ENCODE assay signal across 8 cellular contexts in the genomic region with DNA sequence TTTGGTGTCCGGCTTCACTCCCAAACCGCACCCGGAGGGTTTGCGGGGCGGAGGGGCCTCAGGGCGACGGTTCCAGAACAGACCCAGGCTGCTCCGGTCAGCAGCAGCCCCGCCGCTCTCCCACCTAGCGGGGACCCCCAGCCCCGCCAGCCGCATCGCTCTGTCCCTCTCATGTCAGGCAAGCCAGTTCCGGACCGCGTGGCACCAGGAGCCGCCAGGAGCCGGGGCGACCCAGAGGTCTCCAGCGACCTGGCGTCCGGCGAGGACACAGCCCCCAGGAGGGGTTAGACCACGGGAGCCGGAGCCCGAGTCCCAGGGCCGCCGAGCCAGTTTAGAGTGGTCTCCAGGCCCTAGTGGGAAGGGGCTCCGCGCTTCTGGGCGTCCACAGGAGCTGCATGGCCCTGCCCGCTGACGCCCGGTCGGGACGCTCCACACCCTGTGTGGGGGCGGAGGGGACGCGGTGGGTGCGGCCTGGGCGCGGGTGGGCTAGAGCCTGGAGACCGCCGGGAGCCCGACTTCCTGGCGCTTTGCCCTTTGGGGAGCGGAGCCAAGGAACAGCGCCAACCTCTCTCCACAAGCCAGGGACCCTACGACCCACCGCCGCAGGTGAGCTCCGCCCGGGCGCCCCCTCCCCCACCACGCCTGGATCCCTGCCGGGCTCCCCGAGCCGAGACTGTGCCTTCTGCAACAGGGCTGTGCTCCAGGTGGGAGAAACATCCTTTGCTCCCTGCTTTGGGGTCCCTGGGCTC. TPM values are rescaled to one million over a fixed set of nuclear protein-coding genes. Genes with fewer than 3 reads are reported as not detected.
A peak's percentile ranks its signal among the peaks of the same experiment; 100 is the strongest.
DNase-seq lines count a peak whose midpoint lies in the region; ATAC-seq and TF ChIP-seq lines count a peak whose summit lies in the region.

No MANE protein-coding gene starts in this region.

- no peaks in the 10 kb centered on the region for H3K36me3 ChIP-seq in prostate gland

- TF ChIP-seq CTCF in WTC11 (IDR thresholded peaks at IDR 0.05) (no peak), prostate gland (IDR thresholded peaks at IDR 0.05) (no peak)

- peak overlapping the region; percentile 68 for H3K4me3 Mint-ChIP-seq in WTC11

- intact Hi-C loops in right cardiac atrium (cut with DNase I) = no loop called here
- intact Hi-C loops in prostate gland (cut with DNase I) = no loop called here

- 2% methylated on average over 59 of the region's 59 CpGs for WGBS in right cardiac atrium
- 4% methylated on average over 55 of the region's 59 CpGs for WGBS in prostate gland

- peak; percentile 44 for DNase-seq in ELF-1 (ENCODE audit: low read depth, low spot score)
- peak; percentile 31 for DNase-seq in WTC11 (ENCODE audit: low spot score)
- peak in 2 of 3 donors; percentile 56 to 60 for DNase-seq in right cardiac atrium
- DNase-seq in prostate gland (ENCODE audit: low spot score) = no peak
- DNase-seq in Ammon's horn (ENCODE audit: low spot score) = no peak
- DNase-seq in SKM-1 treated with dmso at 0.1 percent for 144 hours (lab: John Stamatoyannopoulos, UW; ENCODE audit: unreplicated experiment) = no peak
- no peak for DNase-seq in A172 (ENCODE audit: low spot score)
- DNase-seq in cortex of kidney (lab: John Stamatoyannopoulos, UW) = no peak

- no peaks in the 10 kb centered on the region for H3K9me3 ChIP-seq in right cardiac atrium (ENCODE audit: control insufficient read depth, low read length)
- H3K9me3 ChIP-seq in prostate gland = no peaks in the 10 kb centered on the region

- H3K27ac ChIP-seq in right cardiac atrium (ENCODE audit: low read length) (no peak overlapping the region), prostate gland (no peak overlapping the region)

- peak overlapping the region; percentile 14 for H3K4me3 ChIP-seq in right cardiac atrium (ENCODE audit: low read length)
- peak overlapping the region; percentile 25 to 34 for H3K4me3 ChIP-seq in prostate gland

- H3K4me1 ChIP-seq in right cardiac atrium (ENCODE audit: control insufficient read depth, insufficient read depth, low read length) = no peaks in the 10 kb centered on the region
- H3K4me1 ChIP-seq in prostate gland (replicated peaks) = no peaks in the 10 kb centered on the region

- peaks cover 19% of the 10 kb centered on the region for H3K27me3 Mint-ChIP-seq in WTC11 (ENCODE audit: low read depth)

- H3K9me3 Mint-ChIP-seq in WTC11 = peaks cover 8% of the 10 kb centered on the region

- no peak overlapping the region for H3K27ac Mint-ChIP-seq in WTC11

- no peaks in the 10 kb centered on the region for H3K4me1 Mint-ChIP-seq in WTC11

- POLR2A ChIA-PET in WTC11 (lab: Charles Lee) = interaction anchor here (1.0 kb wide), 1 partner anchor 59 kb away, joined by 4 read pairs; a partner anchor contains a TSS

- ATAC-seq in WTC11 (peak; percentile 56), right cardiac atrium (peak; percentile 66 to 79)

- TF ChIP-seq POLR2A in prostate gland (IDR thresholded peaks at IDR 0.05) = no peak

- CTCF ChIA-PET in WTC11 (lab: Charles Lee) = interaction anchor here (0.9 to 3.7 kb wide), 4 partner anchors 54 to 530 kb away, joined by 3 to 20 read pairs (median 5); a partner anchor contains a TSS

- H3K27me3 ChIP-seq in right cardiac atrium (ENCODE audit: control insufficient read depth, insufficient read depth) (no peaks in the 10 kb centered on the region), prostate gland (replicated peaks; ENCODE audit: insufficient read depth) (no peaks in the 10 kb centered on the region)

- 0 out of 2 replicates have a peak, but pooled peaks cover 2% of the 10 kb centered on the region for H3K36me3 Mint-ChIP-seq in WTC11

TF ChIP-seq in WTC11, 78 proteins besides CTCF, POLR2A, EP300 and RAD21:
- TF ChIP-seq EMX1 (CRISPR knock-in tag; IDR thresholded peaks at IDR 0.05) (no peak), FOXK1 (CRISPR knock-in tag; IDR thresholded peaks at IDR 0.05) (no peak), ZNF423 (CRISPR knock-in tag; IDR thresholded peaks at IDR 0.05) (peak; percentile 47; the same call in 1 of the 2 replicates), GABPB1 (CRISPR knock-in tag; IDR thresholded peaks at IDR 0.05) (0 out of 2 replicates have a peak, but pooled peaks have one; percentile 5)
- TF ChIP-seq, protein P1, sequence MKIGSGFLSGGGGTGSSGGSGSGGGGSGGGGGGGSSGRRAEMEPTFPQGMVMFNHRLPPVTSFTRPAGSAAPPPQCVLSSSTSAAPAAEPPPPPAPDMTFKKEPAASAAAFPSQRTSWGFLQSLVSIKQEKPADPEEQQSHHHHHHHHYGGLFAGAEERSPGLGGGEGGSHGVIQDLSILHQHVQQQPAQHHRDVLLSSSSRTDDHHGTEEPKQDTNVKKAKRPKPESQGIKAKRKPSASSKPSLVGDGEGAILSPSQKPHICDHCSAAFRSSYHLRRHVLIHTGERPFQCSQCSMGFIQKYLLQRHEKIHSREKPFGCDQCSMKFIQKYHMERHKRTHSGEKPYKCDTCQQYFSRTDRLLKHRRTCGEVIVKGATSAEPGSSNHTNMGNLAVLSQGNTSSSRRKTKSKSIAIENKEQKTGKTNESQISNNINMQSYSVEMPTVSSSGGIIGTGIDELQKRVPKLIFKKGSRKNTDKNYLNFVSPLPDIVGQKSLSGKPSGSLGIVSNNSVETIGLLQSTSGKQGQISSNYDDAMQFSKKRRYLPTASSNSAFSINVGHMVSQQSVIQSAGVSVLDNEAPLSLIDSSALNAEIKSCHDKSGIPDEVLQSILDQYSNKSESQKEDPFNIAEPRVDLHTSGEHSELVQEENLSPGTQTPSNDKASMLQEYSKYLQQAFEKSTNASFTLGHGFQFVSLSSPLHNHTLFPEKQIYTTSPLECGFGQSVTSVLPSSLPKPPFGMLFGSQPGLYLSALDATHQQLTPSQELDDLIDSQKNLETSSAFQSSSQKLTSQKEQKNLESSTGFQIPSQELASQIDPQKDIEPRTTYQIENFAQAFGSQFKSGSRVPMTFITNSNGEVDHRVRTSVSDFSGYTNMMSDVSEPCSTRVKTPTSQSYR (CRISPR knock-in tag; IDR thresholded peaks at IDR 0.05) = 0 out of 2 replicates have a peak, but pooled peaks have one; percentile 45
- TF ChIP-seq, protein P2, sequence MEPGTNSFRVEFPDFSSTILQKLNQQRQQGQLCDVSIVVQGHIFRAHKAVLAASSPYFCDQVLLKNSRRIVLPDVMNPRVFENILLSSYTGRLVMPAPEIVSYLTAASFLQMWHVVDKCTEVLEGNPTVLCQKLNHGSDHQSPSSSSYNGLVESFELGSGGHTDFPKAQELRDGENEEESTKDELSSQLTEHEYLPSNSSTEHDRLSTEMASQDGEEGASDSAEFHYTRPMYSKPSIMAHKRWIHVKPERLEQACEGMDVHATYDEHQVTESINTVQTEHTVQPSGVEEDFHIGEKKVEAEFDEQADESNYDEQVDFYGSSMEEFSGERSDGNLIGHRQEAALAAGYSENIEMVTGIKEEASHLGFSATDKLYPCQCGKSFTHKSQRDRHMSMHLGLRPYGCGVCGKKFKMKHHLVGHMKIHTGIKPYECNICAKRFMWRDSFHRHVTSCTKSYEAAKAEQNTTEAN (CRISPR knock-in tag; IDR thresholded peaks at IDR 0.05) = 0 out of 2 replicates have a peak, but pooled peaks have one; percentile 4
- TF ChIP-seq, protein P3, sequence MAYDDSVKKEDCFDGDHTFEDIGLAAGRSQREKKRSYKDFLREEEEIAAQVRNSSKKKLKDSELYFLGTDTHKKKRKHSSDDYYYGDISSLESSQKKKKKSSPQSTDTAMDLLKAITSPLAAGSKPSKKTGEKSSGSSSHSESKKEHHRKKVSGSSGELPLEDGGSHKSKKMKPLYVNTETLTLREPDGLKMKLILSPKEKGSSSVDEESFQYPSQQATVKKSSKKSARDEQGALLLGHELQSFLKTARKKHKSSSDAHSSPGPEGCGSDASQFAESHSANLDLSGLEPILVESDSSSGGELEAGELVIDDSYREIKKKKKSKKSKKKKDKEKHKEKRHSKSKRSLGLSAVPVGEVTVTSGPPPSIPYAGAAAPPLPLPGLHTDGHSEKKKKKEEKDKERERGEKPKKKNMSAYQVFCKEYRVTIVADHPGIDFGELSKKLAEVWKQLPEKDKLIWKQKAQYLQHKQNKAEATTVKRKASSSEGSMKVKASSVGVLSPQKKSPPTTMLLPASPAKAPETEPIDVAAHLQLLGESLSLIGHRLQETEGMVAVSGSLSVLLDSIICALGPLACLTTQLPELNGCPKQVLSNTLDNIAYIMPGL (CRISPR knock-in tag; IDR thresholded peaks at IDR 0.05) = peak; percentile 26; the same call in 1 of the 2 replicates

RNA-seq across cellular contexts. Expression of a gene that starts 43.4 kb away (rescaled TPM):
- total RNA-seq in WTC11 (2021) (7.0 to 9.2 TPM (median 8.6 TPM) in 3 replicates), right cardiac atrium (1 to 10 TPM; 2.5 to 7.6 (median 3.8) TPM), prostate gland (10 to 100 TPM in 1 of 2 donors, 1 to 10 TPM in 1; 6.1 to 26.8 TPM)
- polyA plus RNA-seq in right cardiac atrium = 3.9 TPM
- 7.9 and 9.2 TPM in 2 replicates for total RNA-seq in A172 (2014; rRNA removed; shearing (Covaris generic))

RNA-seq across cellular contexts. Expression of a gene that starts 44.4 kb away (rescaled TPM):
- total RNA-seq in WTC11 (2021) (11.3 to 12.8 TPM (median 12.1 TPM) in 3 replicates), right cardiac atrium (1 to 10 TPM; 2.9 to 3.9 (median 3.4) TPM), prostate gland (10 to 100 TPM in 1 of 2 donors, 1 to 10 TPM in 1; 9.7 to 11.5 TPM)
- 2.6 TPM for polyA plus RNA-seq in right cardiac atrium
- 17.1 and 18.0 TPM in 2 replicates for total RNA-seq in A172 (2014; rRNA removed; shearing (Covaris generic))

RNA-seq across cellular contexts. Expression of a gene that starts 59.1 kb away (rescaled TPM):
- total RNA-seq in WTC11 (2021) = 10.2 to 12.1 TPM (median 11.5 TPM) in 3 replicates
- 10 to 100 TPM in 1 of 4 donors, 1 to 10 TPM in 3; 6.1 to 11.8 (median 7.7) TPM for total RNA-seq in right cardiac atrium
- 4.0 TPM for polyA plus RNA-seq in right cardiac atrium
- total RNA-seq in prostate gland = 10 to 100 TPM; 11.3 to 67.7 TPM
- 12.0 and 13.0 TPM in 2 replicates for total RNA-seq in A172 (2014; rRNA removed; shearing (Covaris generic))

Comparison
In these comparisons a context has a peak if more than half of its experiments do, and no peak if none do; other contexts are left out.
1. DNase-seq: peak in ELF-1 (single experiment), WTC11 (single experiment) and right cardiac atrium (2 of 3); none in prostate gland (single experiment), Ammon's horn (single experiment), SKM-1 treated with dmso at 0.1 percent for 144 hours (single experiment), A172 (single experiment) and cortex of kidney (single experiment).